In the genomic region with DNA sequence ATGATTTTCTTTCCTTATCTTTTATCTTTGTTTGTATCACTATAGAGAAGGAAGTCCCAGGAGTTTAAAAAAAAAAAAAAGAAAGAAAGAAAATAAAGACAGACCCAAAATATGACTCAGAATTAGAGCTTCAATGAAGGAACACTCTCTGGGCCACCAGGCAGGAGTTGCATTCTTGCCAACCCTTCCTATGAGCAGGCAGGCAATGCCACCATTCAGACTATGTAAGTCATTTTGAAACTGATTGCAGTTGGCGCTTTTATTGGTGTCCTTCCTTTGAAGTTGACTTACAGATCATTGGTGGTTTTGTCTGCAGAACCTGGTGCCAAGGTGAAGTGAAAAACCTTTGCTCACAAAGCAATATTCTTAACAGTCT, we compare ENCODE assay signal across 13 cellular contexts. TPM values are rescaled to one million over a fixed set of nuclear protein-coding genes. Genes with fewer than 3 reads are reported as not detected.
DNase-seq lines count a peak whose midpoint lies in the region; ATAC-seq and TF ChIP-seq lines count a peak whose summit lies in the region.
"Had no signal": no experiment of that assay in that cellular context is flagged by ENCODE, and none has a peak within 500 bp of the region (broad histone marks: within the 10 kb centered on the region; RNA-seq: fewer than 3 reads in every experiment).

No MANE protein-coding gene starts in this region.

- DNase-seq in AG10803 (ENCODE audit: low read depth) = peak; percentile 14
- DNase-seq in activated naive CD8-positive, alpha-beta T cell treated with anti-CD3 and anti-CD28 coated beads, Interleukin-2, amount 50 U/mL, for 24 hours = no peak
- no peak for DNase-seq in superior temporal gyrus (ENCODE audit: extremely low spot score)
- no peak for DNase-seq in SK-N-DZ (ENCODE audit: low spot score)
- DNase-seq in nephron progenitor cell = no peak
- no peak for DNase-seq in DMS153 treated with DMSO at 0.1 percent for 48 hours (lab: John Stamatoyannopoulos, UW; ENCODE audit: unreplicated experiment)
- DNase-seq: activated CD8-positive, alpha-beta memory T cell treated with anti-CD3 and anti-CD28 coated beads, Interleukin-2, amount 50 U/mL, for 48 hours; effector CD8-positive, alpha-beta T cell; naive B cell; NCI-H146 had no signal

- H2AFZ ChIP-seq in KMS-11 (ENCODE audit: low read depth) = peak overlapping the region; percentile 36

- peaks cover 99% of the 10 kb centered on the region for H3K4me1 ChIP-seq in KMS-11 (ENCODE audit: low read depth, poor library complexity, severe bottlenecking)

- peaks cover under 1% of the 10 kb centered on the region for H3K27me3 Mint-ChIP-seq in activated naive CD8-positive, alpha-beta T cell treated with anti-CD3 and anti-CD28 coated beads, Interleukin-2, amount 50 U/mL, for 24 hours
- peaks cover 6% of the 10 kb centered on the region for H3K27me3 Mint-ChIP-seq in nephron progenitor cell (ENCODE audit: low read depth, poor library complexity)
- H3K27me3 Mint-ChIP-seq: naive B cell had no signal

- ATAC-seq in GM18868 (IDR thresholded peaks at IDR 0.05; ENCODE audit: unreplicated experiment) = peak; percentile 49
- peak; percentile 60 for ATAC-seq in activated naive CD8-positive, alpha-beta T cell treated with anti-CD3 and anti-CD28 coated beads, Interleukin-2, amount 50 U/mL, for 24 hours

- no peaks in the 10 kb centered on the region for H3K9me3 Mint-ChIP-seq in activated naive CD8-positive, alpha-beta T cell treated with anti-CD3 and anti-CD28 coated beads, Interleukin-2, amount 50 U/mL, for 24 hours
- H3K9me3 Mint-ChIP-seq in nephron progenitor cell = no peaks in the 10 kb centered on the region

- H3K36me3 ChIP-seq in KMS-11 (ENCODE audit: insufficient read depth) = no peaks in the 10 kb centered on the region

- H4K20me1 ChIP-seq in KMS-11 (ENCODE audit: insufficient read depth) = no peaks in the 10 kb centered on the region

- peaks cover 23% of the 10 kb centered on the region for H3K4me1 Mint-ChIP-seq in activated naive CD8-positive, alpha-beta T cell treated with anti-CD3 and anti-CD28 coated beads, Interleukin-2, amount 50 U/mL, for 24 hours
- no peaks in the 10 kb centered on the region for H3K4me1 Mint-ChIP-seq in nephron progenitor cell
- H3K4me1 Mint-ChIP-seq: naive B cell had no signal

- H3K36me3 Mint-ChIP-seq in activated naive CD8-positive, alpha-beta T cell treated with anti-CD3 and anti-CD28 coated beads, Interleukin-2, amount 50 U/mL, for 24 hours (ENCODE audit: low read depth) = no peaks in the 10 kb centered on the region
- no peaks in the 10 kb centered on the region for H3K36me3 Mint-ChIP-seq in nephron progenitor cell (ENCODE audit: low read depth)
- H3K36me3 Mint-ChIP-seq: naive B cell had no signal

- H3K27ac Mint-ChIP-seq in activated naive CD8-positive, alpha-beta T cell treated with anti-CD3 and anti-CD28 coated beads, Interleukin-2, amount 50 U/mL, for 24 hours = no peak overlapping the region
- no peak overlapping the region for H3K27ac Mint-ChIP-seq in nephron progenitor cell

- H3K4me2 ChIP-seq in KMS-11 = peak overlapping the region; percentile 12; the same call in 1 of the 2 replicates

- peak overlapping the region; percentile 35; the same call in 1 of the 2 replicates for H3K9ac ChIP-seq in KMS-11

- no peaks in the 10 kb centered on the region for H3K79me2 ChIP-seq in KMS-11 (ENCODE audit: insufficient read depth, low read depth)

- no peak overlapping the region for H3K4me3 Mint-ChIP-seq in activated naive CD8-positive, alpha-beta T cell treated with anti-CD3 and anti-CD28 coated beads, Interleukin-2, amount 50 U/mL, for 24 hours
- no peak overlapping the region for H3K4me3 Mint-ChIP-seq in nephron progenitor cell
- H3K4me3 Mint-ChIP-seq: naive B cell had no signal

- no peak overlapping the region for H3K4me3 ChIP-seq in AG10803 (ENCODE audit: low read length)
- H3K4me3 ChIP-seq in KMS-11 (IDR thresholded peaks at IDR 0.05; ENCODE audit: insufficient read depth, low read depth, low read length) = no peak overlapping the region

- TF ChIP-seq CTCF in AG10803 (conservative IDR thresholded peaks at IDR 0.05; ENCODE audit: low read length) (no peak), KMS-11 (conservative IDR thresholded peaks at IDR 0.05; ENCODE audit: low read depth, low read length) (no peak), nephron progenitor cell (IDR thresholded peaks at IDR 0.05) (no peak)

- H3K27ac ChIP-seq in KMS-11 = peak overlapping the region; percentile 87
- H3K27ac ChIP-seq: C4-2B had no signal

- H3K27me3 ChIP-seq in KMS-11 (ENCODE audit: insufficient read depth, low read depth) = no peaks in the 10 kb centered on the region

RNA-seq across cellular contexts. Expression of a gene that starts 50.3 kb away (rescaled TPM):
- 6.8 and 7.2 TPM in 2 replicates for polyA plus RNA-seq in SK-N-DZ (2014; cell fraction: cytosol; rRNA removed)
- 6.3 and 7.1 TPM in 2 replicates for polyA plus RNA-seq in SK-N-DZ (2014; cell fraction: nucleus; rRNA removed)
